ENCODE assay signal across 1 cellular context in genomic region chr3:114417682-114418081, GRCh38.
TF ChIP-seq lines count a peak whose summit lies in the region.

No MANE protein-coding gene starts in this region.

TF ChIP-seq in IMR-90, 13 proteins besides CTCF, POLR2A, EP300 and RAD21 (continued from another document):
- TF ChIP-seq NFE2L2 (IDR thresholded peaks at IDR 0.05; ENCODE audit: low read depth, low read length) (no peak), ELK1 (IDR thresholded peaks at IDR 0.05; ENCODE audit: borderline replicate concordance, low read depth, low read length) (no peak), MXI1 (IDR thresholded peaks at IDR 0.05; ENCODE audit: borderline replicate concordance, low read depth, low read length) (no peak), RFX5 (IDR thresholded peaks at IDR 0.05; ENCODE audit: low read depth, low read length) (no peak)
TF ChIP-seq in IMR-90: peak in this region for 0.
